1 cellular context compared by ENCODE assay signal in the genomic region with DNA sequence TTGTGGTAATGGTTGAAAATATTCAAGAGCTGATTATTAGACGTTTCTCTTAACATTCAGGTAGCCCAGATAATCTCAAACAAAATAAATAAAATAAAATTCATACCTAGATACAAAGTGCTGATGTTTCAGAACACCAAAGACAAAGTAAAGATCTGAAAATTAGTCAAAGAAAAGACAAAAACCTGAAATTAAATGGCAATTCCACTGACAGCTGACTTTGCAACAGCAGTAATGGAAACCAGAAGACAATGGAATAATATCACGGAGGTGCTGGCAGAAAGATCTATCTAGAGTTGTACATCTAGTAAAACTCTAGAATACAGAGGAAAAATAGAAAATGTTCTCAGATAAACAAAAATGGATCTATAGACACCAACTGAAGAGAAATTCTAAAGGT.
TF ChIP-seq lines count a peak whose summit lies in the region.

No MANE protein-coding gene starts in this region.

TF ChIP-seq in GM23338, 12 proteins besides CTCF, POLR2A, EP300 and RAD21 (continued from another document):
- TF ChIP-seq, protein P1, sequence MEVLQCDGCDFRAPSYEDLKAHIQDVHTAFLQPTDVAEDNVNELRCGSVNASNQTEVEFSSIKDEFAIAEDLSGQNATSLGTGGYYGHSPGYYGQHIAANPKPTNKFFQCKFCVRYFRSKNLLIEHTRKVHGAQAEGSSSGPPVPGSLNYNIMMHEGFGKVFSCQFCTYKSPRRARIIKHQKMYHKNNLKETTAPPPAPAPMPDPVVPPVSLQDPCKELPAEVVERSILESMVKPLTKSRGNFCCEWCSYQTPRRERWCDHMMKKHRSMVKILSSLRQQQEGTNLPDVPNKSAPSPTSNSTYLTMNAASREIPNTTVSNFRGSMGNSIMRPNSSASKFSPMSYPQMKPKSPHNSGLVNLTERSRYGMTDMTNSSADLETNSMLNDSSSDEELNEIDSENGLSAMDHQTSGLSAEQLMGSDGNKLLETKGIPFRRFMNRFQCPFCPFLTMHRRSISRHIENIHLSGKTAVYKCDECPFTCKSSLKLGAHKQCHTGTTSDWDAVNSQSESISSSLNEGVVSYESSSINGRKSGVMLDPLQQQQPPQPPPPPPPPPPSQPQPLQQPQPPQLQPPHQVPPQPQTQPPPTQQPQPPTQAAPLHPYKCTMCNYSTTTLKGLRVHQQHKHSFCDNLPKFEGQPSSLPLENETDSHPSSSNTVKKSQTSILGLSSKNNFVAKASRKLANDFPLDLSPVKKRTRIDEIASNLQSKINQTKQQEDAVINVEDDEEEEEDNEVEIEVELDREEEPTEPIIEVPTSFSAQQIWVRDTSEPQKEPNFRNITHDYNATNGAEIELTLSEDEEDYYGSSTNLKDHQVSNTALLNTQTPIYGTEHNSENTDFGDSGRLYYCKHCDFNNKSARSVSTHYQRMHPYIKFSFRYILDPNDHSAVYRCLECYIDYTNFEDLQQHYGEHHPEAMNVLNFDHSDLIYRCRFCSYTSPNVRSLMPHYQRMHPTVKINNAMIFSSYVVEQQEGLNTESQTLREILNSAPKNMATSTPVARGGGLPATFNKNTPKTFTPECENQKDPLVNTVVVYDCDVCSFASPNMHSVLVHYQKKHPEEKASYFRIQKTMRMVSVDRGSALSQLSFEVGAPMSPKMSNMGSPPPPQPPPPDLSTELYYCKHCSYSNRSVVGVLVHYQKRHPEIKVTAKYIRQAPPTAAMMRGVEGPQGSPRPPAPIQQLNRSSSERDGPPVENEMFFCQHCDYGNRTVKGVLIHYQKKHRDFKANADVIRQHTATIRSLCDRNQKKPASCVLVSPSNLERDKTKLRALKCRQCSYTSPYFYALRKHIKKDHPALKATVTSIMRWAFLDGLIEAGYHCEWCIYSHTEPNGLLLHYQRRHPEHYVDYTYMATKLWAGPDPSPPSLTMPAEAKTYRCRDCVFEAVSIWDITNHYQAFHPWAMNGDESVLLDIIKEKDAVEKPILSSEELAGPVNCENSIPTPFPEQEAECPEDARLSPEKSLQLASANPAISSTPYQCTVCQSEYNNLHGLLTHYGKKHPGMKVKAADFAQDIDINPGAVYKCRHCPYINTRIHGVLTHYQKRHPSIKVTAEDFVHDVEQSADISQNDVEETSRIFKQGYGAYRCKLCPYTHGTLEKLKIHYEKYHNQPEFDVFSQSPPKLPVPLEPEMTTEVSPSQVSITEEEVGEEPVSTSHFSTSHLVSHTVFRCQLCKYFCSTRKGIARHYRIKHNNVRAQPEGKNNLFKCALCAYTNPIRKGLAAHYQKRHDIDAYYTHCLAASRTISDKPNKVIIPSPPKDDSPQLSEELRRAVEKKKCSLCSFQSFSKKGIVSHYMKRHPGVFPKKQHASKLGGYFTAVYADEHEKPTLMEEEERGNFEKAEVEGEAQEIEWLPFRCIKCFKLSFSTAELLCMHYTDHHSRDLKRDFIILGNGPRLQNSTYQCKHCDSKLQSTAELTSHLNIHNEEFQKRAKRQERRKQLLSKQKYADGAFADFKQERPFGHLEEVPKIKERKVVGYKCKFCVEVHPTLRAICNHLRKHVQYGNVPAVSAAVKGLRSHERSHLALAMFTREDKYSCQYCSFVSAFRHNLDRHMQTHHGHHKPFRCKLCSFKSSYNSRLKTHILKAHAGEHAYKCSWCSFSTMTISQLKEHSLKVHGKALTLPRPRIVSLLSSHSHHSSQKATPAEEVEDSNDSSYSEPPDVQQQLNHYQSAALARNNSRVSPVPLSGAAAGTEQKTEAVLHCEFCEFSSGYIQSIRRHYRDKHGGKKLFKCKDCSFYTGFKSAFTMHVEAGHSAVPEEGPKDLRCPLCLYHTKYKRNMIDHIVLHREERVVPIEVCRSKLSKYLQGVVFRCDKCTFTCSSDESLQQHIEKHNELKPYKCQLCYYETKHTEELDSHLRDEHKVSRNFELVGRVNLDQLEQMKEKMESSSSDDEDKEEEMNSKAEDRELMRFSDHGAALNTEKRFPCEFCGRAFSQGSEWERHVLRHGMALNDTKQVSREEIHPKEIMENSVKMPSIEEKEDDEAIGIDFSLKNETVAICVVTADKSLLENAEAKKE (CRISPR knock-in tag; IDR thresholded peaks at IDR 0.05): no peak
